Comparison of ENCODE assay signal across 25 cellular contexts in the genomic region with DNA sequence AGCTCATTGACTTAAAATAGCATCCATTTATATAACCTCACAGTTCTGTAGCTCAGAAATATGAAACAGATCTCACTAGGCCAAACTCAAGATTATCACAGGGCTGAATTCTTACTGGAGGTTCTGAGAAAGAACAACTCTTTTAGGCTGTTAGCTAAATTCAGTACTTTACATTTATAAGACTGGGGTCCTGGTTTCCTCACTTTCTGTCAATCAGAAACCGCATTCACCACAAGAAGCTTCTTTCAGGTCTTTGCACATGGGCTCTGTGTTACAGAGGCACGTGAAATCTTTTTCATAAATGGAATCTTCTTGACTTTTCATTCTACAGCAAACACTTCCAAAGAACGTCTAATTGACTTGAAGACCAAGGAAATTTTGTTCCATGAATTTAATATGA.
"Had no signal": no experiment of that assay in that cellular context is flagged by ENCODE, and none has a peak within 500 bp of the region (broad histone marks: within the 10 kb centered on the region; RNA-seq: fewer than 3 reads in every experiment).

No MANE protein-coding gene starts in this region.

- H3K4me3 ChIP-seq: K562, SJSA1, SK-N-MC had no signal

- H3K9me3 ChIP-seq: SJSA1 had no signal

- H3K27me3 ChIP-seq: SJSA1 had no signal

- H3K9ac ChIP-seq: KMS-11 had no signal

- H3K27ac ChIP-seq: KMS-11, SJSA1, SK-N-MC had no signal

- ATAC-seq: HepG2, K562 had no signal

- H3K4me2 ChIP-seq: KMS-11 had no signal

- H3K36me3 ChIP-seq: SJSA1 had no signal

- DNase-seq: IMR-90; Kasumi-1; MV-4-11; NCI-H1092; NCI-H1105 treated with DMSO at 0.1 percent for 48 hours; NCI-H1436; NCI-H187; NCI-H2029; NCI-H2081 treated with DMSO at 0.1 percent for 48 hours; NCI-H2171; NCI-H226; NCI-H446; NCI-H510A; NCI-H524 treated with DMSO at 0.1 percent for 48 hours; NCI-H69; NCI-H774; NK-92 treated with Interleukin-12 subunit alpha and Interleukin-12 subunit beta, amount 100 ng/mL, for 24 hours; Right ventricle myocardium superior; RPMI8226; SIG-M5 had no signal

- H3K4me1 ChIP-seq: SJSA1 had no signal
